Comparison of ENCODE assay signal across 1 cellular context in the genomic region with DNA sequence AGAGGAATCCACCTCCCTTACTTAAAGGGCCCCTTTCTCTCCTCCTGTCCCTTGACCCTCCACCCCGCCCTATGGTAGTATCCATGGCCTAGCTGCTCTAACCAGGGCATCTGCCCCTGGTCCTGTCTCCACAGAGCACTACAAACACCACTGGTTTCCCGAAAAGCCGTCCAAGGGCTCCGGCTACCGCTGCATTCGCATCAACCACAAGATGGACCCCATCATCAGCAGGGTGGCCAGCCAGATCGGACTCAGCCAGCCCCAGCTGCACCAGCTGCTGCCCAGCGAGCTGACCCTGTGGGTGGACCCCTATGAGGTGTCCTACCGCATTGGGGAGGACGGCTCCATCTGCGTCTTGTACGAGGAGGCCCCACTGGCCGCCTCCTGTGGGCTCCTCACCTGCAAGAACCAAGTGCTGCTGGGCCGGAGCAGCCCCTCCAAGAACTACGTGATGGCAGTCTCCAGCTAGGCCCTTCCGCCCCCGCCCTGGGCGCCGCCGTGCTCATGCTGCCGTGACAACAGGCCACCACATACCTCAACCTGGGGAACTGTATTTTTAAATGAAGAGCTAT.
TF ChIP-seq lines count a peak whose summit lies in the region.

No MANE protein-coding gene starts in this region.

TF ChIP-seq in HCT116, 20 proteins besides CTCF, POLR2A, EP300 and RAD21 (continued from another document):
- no peak for TF ChIP-seq ATF3 (IDR thresholded peaks at IDR 0.05)
- TF ChIP-seq ELF1 (IDR thresholded peaks at IDR 0.05; ENCODE audit: borderline replicate concordance, low read depth) = no peak
- TF ChIP-seq CEBPB (IDR thresholded peaks at IDR 0.05; ENCODE audit: low read depth) = no peak
- TF ChIP-seq REST (IDR thresholded peaks at IDR 0.05; ENCODE audit: low read depth) = no peak
TF ChIP-seq in HCT116: peak in this region for 0.
